Comparison of ENCODE assay signal across 36 cellular contexts in the genomic region with DNA sequence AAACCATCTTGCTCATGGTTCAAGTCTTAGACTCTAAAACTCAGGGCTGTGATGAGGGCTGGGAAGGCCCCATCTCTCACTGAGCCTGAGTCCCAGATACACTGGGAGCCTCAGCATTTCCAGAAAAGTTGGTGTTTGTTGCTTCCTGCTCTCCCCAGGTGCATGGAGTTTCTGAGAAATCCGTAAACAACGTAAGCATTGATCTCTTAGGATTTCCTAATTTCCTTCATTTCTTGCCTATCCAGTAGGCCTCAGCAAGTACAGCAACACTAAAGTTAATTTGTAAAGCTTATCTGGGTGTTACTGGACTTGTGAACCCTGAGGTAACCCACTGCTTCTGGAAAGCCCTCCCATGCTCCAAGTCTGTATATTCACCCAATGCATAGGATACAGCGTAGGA.
"Had no signal": no experiment of that assay in that cellular context is flagged by ENCODE, and none has a peak within 500 bp of the region (broad histone marks: within the 10 kb centered on the region; RNA-seq: fewer than 3 reads in every experiment).

No MANE protein-coding gene starts in this region.

- H3K9me3 Mint-ChIP-seq: activated naive CD4-positive, alpha-beta T cell treated with anti-CD3 and anti-CD28 coated beads, Interleukin-2, amount 50 U/mL, for 24 hours; activated naive CD8-positive, alpha-beta T cell treated with anti-CD3 and anti-CD28 coated beads, Interleukin-2, amount 10 ng/mL, durations not matched to agents 7 days and 5 days; central memory CD8-positive, alpha-beta T cell had no signal

- H3K27ac ChIP-seq: ascending aorta, cardiac muscle cell had no signal

- H3K27me3 ChIP-seq: ascending aorta, cardiac muscle cell had no signal

- H3K4me3 Mint-ChIP-seq: activated CD4-positive, alpha-beta memory T cell treated with anti-CD3 and anti-CD28 coated beads, Interleukin-2, amount 10 ng/mL, durations not matched to agents 7 days and 5 days; activated CD4-positive, alpha-beta T cell treated with anti-CD3 and anti-CD28 coated beads for 36 hours; activated CD8-positive, alpha-beta memory T cell treated with anti-CD3 and anti-CD28 coated beads, Interleukin-2, amount 10 ng/mL, durations not matched to agents 7 days and 5 days; activated CD8-positive, alpha-beta T cell treated with anti-CD3 and anti-CD28 coated beads, Interleukin-2, amount 10 ng/mL, durations not matched to agents 7 days and 5 days; activated naive CD4-positive, alpha-beta T cell treated with anti-CD3 and anti-CD28 coated beads, Interleukin-2, amount 10 ng/mL, durations not matched to agents 7 days and 5 days; activated naive CD4-positive, alpha-beta T cell treated with anti-CD3 and anti-CD28 coated beads, Interleukin-2, amount 50 U/mL, for 24 hours; activated naive CD8-positive, alpha-beta T cell; activated naive CD8-positive, alpha-beta T cell treated with anti-CD3 and anti-CD28 coated beads, Interleukin-2, amount 10 ng/mL, durations not matched to agents 7 days and 5 days; activated naive CD8-positive, alpha-beta T cell treated with anti-CD3 and anti-CD28 coated beads, Interleukin-2, amount 50 U/mL, for 24 hours; activated T-cell treated with anti-CD3 and anti-CD28 coated beads, Interleukin-2, amount 50 U/mL, for 24 hours; brain; central memory CD8-positive, alpha-beta T cell; T-helper 1 cell treated with Interleukin-12 subunit alpha and Interleukin-12 subunit beta and Interleukin-4 antibody, amounts not matched to agents 30 μg/mL and 1 μg/mL, for 36 hours; T-helper 2 cell treated with Interferon-gamma antibody and Interleukin-4, amounts not matched to agents 5 μg/mL and 100 μg/mL, for 36 hours had no signal

- H3K4me3 ChIP-seq: ascending aorta, cardiac muscle cell had no signal

- FAIRE-seq: bronchial epithelial cell, TTC549 had no signal

- H3K4me1 Mint-ChIP-seq: activated CD4-positive, alpha-beta memory T cell treated with anti-CD3 and anti-CD28 coated beads, Interleukin-2, amount 10 ng/mL, durations not matched to agents 7 days and 5 days; activated CD4-positive, alpha-beta T cell treated with anti-CD3 and anti-CD28 coated beads for 36 hours; activated CD8-positive, alpha-beta memory T cell treated with anti-CD3 and anti-CD28 coated beads, Interleukin-2, amount 10 ng/mL, durations not matched to agents 7 days and 5 days; activated naive CD4-positive, alpha-beta T cell treated with anti-CD3 and anti-CD28 coated beads, Interleukin-2, amount 10 ng/mL, durations not matched to agents 7 days and 5 days; activated naive CD4-positive, alpha-beta T cell treated with anti-CD3 and anti-CD28 coated beads, Interleukin-2, amount 50 U/mL, for 24 hours; activated naive CD8-positive, alpha-beta T cell treated with anti-CD3 and anti-CD28 coated beads, Interleukin-2, amount 10 ng/mL, durations not matched to agents 7 days and 5 days; activated naive CD8-positive, alpha-beta T cell treated with anti-CD3 and anti-CD28 coated beads, Interleukin-2, amount 50 U/mL, for 24 hours; central memory CD8-positive, alpha-beta T cell had no signal

- ATAC-seq: activated CD4-positive, alpha-beta T cell treated with anti-CD3 and anti-CD28 coated beads for 36 hours; activated CD4-positive, CD25-positive, alpha-beta regulatory T cell treated with anti-CD3 and anti-CD28 coated beads, Interleukin-2, amount 50 U/mL, for 24 hours; activated CD8-positive, alpha-beta memory T cell treated with anti-CD3 and anti-CD28 coated beads, Interleukin-2, amount 10 ng/mL, durations not matched to agents 7 days and 5 days; activated CD8-positive, alpha-beta T cell treated with anti-CD3 and anti-CD28 coated beads, Interleukin-2, amount 10 ng/mL, durations not matched to agents 7 days and 5 days; activated naive CD8-positive, alpha-beta T cell treated with anti-CD3 and anti-CD28 coated beads, Interleukin-2, amount 50 U/mL, for 24 hours had no signal

- H3K36me3 ChIP-seq: ascending aorta, cardiac muscle cell had no signal

- H3K27ac Mint-ChIP-seq: activated CD4-positive, alpha-beta memory T cell treated with anti-CD3 and anti-CD28 coated beads, Interleukin-2, amount 10 ng/mL, durations not matched to agents 7 days and 5 days; activated CD4-positive, alpha-beta T cell treated with anti-CD3 and anti-CD28 coated beads for 36 hours; activated CD8-positive, alpha-beta memory T cell treated with anti-CD3 and anti-CD28 coated beads, Interleukin-2, amount 10 ng/mL, durations not matched to agents 7 days and 5 days; activated CD8-positive, alpha-beta T cell treated with anti-CD3 and anti-CD28 coated beads, Interleukin-2, amount 10 ng/mL, durations not matched to agents 7 days and 5 days; activated naive CD4-positive, alpha-beta T cell treated with anti-CD3 and anti-CD28 coated beads, Interleukin-2, amount 10 ng/mL, durations not matched to agents 7 days and 5 days; activated naive CD4-positive, alpha-beta T cell treated with anti-CD3 and anti-CD28 coated beads, Interleukin-2, amount 50 U/mL, for 24 hours; activated naive CD8-positive, alpha-beta T cell; activated naive CD8-positive, alpha-beta T cell treated with anti-CD3 and anti-CD28 coated beads, Interleukin-2, amount 10 ng/mL, durations not matched to agents 7 days and 5 days; activated naive CD8-positive, alpha-beta T cell treated with anti-CD3 and anti-CD28 coated beads, Interleukin-2, amount 50 U/mL, for 24 hours; activated T-cell treated with anti-CD3 and anti-CD28 coated beads, Interleukin-2, amount 50 U/mL, for 24 hours; activated T-helper 2 cell treated with anti-CD3 and anti-CD28 coated beads, Interferon-gamma antibody, Interleukin-2, Interleukin-4, amounts not matched to agents 10 μg/mL and 5 μg/mL and 100 μg/mL, durations not matched to agents 14 hours and 24 hours and 36 hours; brain; T-helper 1 cell treated with Interleukin-12 subunit alpha and Interleukin-12 subunit beta and Interleukin-4 antibody, amounts not matched to agents 30 μg/mL and 1 μg/mL, for 36 hours; T-helper 2 cell treated with Interferon-gamma antibody and Interleukin-4, amounts not matched to agents 5 μg/mL and 100 μg/mL, for 36 hours had no signal

- H3K36me3 Mint-ChIP-seq: activated naive CD4-positive, alpha-beta T cell treated with anti-CD3 and anti-CD28 coated beads, Interleukin-2, amount 10 ng/mL, durations not matched to agents 7 days and 5 days had no signal

- H3K27me3 Mint-ChIP-seq: activated CD4-positive, alpha-beta memory T cell treated with anti-CD3 and anti-CD28 coated beads, Interleukin-2, amount 10 ng/mL, durations not matched to agents 7 days and 5 days; activated CD4-positive, alpha-beta T cell treated with anti-CD3 and anti-CD28 coated beads for 36 hours; activated CD8-positive, alpha-beta memory T cell treated with anti-CD3 and anti-CD28 coated beads, Interleukin-2, amount 10 ng/mL, durations not matched to agents 7 days and 5 days; activated naive CD4-positive, alpha-beta T cell treated with anti-CD3 and anti-CD28 coated beads, Interleukin-2, amount 10 ng/mL, durations not matched to agents 7 days and 5 days; activated naive CD4-positive, alpha-beta T cell treated with anti-CD3 and anti-CD28 coated beads, Interleukin-2, amount 50 U/mL, for 24 hours; activated naive CD8-positive, alpha-beta T cell; activated naive CD8-positive, alpha-beta T cell treated with anti-CD3 and anti-CD28 coated beads, Interleukin-2, amount 10 ng/mL, durations not matched to agents 7 days and 5 days; activated naive CD8-positive, alpha-beta T cell treated with anti-CD3 and anti-CD28 coated beads, Interleukin-2, amount 50 U/mL, for 24 hours; activated T-cell treated with anti-CD3 and anti-CD28 coated beads, Interleukin-2, amount 50 U/mL, for 24 hours; brain; central memory CD8-positive, alpha-beta T cell had no signal

- DNase-seq: activated CD4-positive, alpha-beta memory T cell treated with anti-CD3 and anti-CD28 coated beads, Interleukin-2, amount 10 ng/mL, durations not matched to agents 7 days and 5 days; activated CD4-positive, alpha-beta T cell treated with anti-CD3 and anti-CD28 coated beads for 1 hour; activated CD4-positive, alpha-beta T cell treated with anti-CD3 and anti-CD28 coated beads for 36 hours; activated CD4-positive, alpha-beta T cell treated with anti-CD3 and anti-CD28 coated beads for 48 hours; activated CD4-positive, alpha-beta T cell treated with anti-CD3 and anti-CD28 coated beads, Interleukin-2, amount 50 U/mL, for 48 hours; activated CD4-positive, CD25-positive, alpha-beta regulatory T cell; activated CD8-positive, alpha-beta memory T cell treated with anti-CD3 and anti-CD28 coated beads for 24 hours; activated CD8-positive, alpha-beta memory T cell treated with anti-CD3 and anti-CD28 coated beads, Interleukin-2, amount 10 ng/mL, durations not matched to agents 7 days and 5 days; activated CD8-positive, alpha-beta memory T cell treated with anti-CD3 and anti-CD28 coated beads, Interleukin-2, amount 50 U/mL, for 48 hours; activated CD8-positive, alpha-beta T cell treated with anti-CD3 and anti-CD28 coated beads, Interleukin-2, amount 10 ng/mL, durations not matched to agents 7 days and 5 days; activated effector memory CD4-positive, alpha-beta T cell treated with Interleukin-2 at 50 U/mL for 16 hours; activated gamma-delta T cell; activated naive CD4-positive, alpha-beta T cell treated with anti-CD3 and anti-CD28 coated beads, Interleukin-2, amount 10 ng/mL, durations not matched to agents 7 days and 5 days; activated naive CD4-positive, alpha-beta T cell treated with Interleukin-2 at 50 U/mL for 16 hours; activated naive CD8-positive, alpha-beta T cell treated with anti-CD3 and anti-CD28 coated beads, Interleukin-2, amount 10 ng/mL, durations not matched to agents 7 days and 5 days; activated naive CD8-positive, alpha-beta T cell treated with anti-CD3 and anti-CD28 coated beads, Interleukin-2, amount 50 U/mL, for 24 hours; activated T-cell treated with anti-CD3 and anti-CD28 coated beads, Interleukin-2, amount 50 U/mL, for 24 hours; activated T-cell treated with anti-CD3 and anti-CD28 coated beads, Interleukin-2, amount 50 U/mL, for 48 hours; amygdala; anterior cingulate cortex; caudate nucleus; T-helper 1 cell; T-helper 2 cell; T-helper 9 cell had no signal
